29 cellular contexts compared by ENCODE assay signal in the genomic region with DNA sequence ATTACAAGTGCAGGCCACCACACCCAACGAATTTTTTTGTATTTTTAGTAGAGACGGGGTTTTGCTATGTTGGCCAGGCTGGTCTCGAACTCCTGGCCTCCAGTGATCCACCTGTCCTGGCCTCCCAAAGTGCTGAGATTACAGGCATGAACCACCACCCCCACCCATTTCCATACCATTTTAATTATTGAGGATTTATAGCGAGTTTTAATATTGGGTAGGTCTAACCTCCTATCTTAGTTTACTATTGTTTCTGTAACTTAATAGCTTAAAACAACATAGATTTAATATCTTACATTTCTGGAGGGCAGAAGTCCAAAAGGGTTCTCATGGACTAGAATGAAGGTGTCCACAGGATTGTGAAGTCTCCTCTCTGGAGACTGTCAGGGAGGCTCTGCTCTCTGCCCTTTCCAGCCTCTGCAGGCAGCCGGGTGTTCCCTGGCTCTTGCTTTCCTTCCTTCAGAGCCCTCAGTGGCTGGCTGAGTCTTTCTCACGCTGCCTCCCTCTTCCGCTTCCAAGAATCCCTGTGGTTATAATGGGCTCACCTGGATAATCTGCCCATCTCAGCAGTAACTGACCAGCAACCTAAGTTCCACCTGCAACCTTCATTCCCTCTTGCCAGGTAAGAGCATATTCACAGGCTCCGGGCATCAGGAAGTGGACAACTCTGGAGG. TPM values are rescaled to one million over a fixed set of nuclear protein-coding genes. Genes with fewer than 3 reads are reported as not detected.
A peak's percentile ranks its signal among the peaks of the same experiment; 100 is the strongest.
DNase-seq lines count a peak whose midpoint lies in the region; ATAC-seq, FAIRE-seq and TF ChIP-seq lines count a peak whose summit lies in the region.
"Had no signal": no experiment of that assay in that cellular context is flagged by ENCODE, and none has a peak within 500 bp of the region (broad histone marks: within the 10 kb centered on the region; RNA-seq: fewer than 3 reads in every experiment).

No MANE protein-coding gene starts in this region.

- CTCF ChIA-PET in GM10248 (lab: Yijun Ruan, JAX) = interaction anchor here (1.0 to 1.7 kb wide), 4 partner anchors 14 to 28 kb away, joined by 3 to 6 read pairs (median 5); partner anchors contain the start of gene BCAS4

- peak; percentile 67 for FAIRE-seq in HTR-8/SVneo (lab: Jason Lieb, UNC)
- FAIRE-seq: D721Med, GM12892 had no signal

- DNase-seq in HTR-8/SVneo (ENCODE audit: insufficient read length, low spot score) = no peak
- no peak for DNase-seq in SK-N-MC (ENCODE audit: low read depth, low spot score)
- DNase-seq in left lobe of liver (ENCODE audit: low spot score) = peak; percentile 11
- peak; percentile 25 for DNase-seq in upper lobe of right lung
- DNase-seq in GM10248 (ENCODE audit: extremely low spot score) = no peak
- DNase-seq in DMS53 (lab: John Stamatoyannopoulos, UW) = no peak
- DNase-seq: activated CD4-positive, alpha-beta T cell treated with anti-CD3 and anti-CD28 coated beads, Interleukin-2, amount 10 ng/mL, durations not matched to agents 24 days and 14 days; activated naive CD4-positive, alpha-beta T cell treated with anti-CD3 and anti-CD28 coated beads for 36 hours; activated T-cell treated with anti-CD3 and anti-CD28 coated beads, Interleukin-2, amount 50 U/mL, for 72 hours; CD4-positive, CD25-positive, alpha-beta regulatory T cell; GOT3; KBM-7; midbrain; naive thymus-derived CD4-positive, alpha-beta T cell; NCI-H1105; NCI-H2081 treated with DMSO at 0.1 percent for 48 hours; PC-3; retina; SHP77 treated with DMSO at 0.1 percent for 48 hours; stimulated activated CD4-positive, alpha-beta T cell treated with anti-CD3 and anti-CD28 coated beads, Interleukin-2, amount 100 ng/mL, for 24 hours; SW 1271; T-helper 9 cell; transverse colon had no signal

- POLR2A ChIA-PET in GM10248 (lab: Yijun Ruan, JAX) = no interaction called here

- TF ChIP-seq CTCF in upper lobe of right lung (IDR thresholded peaks at IDR 0.05) = no peak
- TF ChIP-seq CTCF in GM10248 (IDR thresholded peaks at IDR 0.05; ENCODE audit: control extremely low read depth, extremely low read depth, low read depth, missing control alignments) = no peak

- no peaks in the 10 kb centered on the region for H3K4me1 ChIP-seq in upper lobe of right lung
- H3K4me1 ChIP-seq: adrenal gland, transverse colon had no signal

- H3K4me3 ChIP-seq in SK-N-MC (no peak overlapping the region), upper lobe of right lung (no peak overlapping the region)
- H3K4me3 ChIP-seq: adrenal gland, smooth muscle cell, transverse colon had no signal

- no peaks in the 10 kb centered on the region for H3K36me3 ChIP-seq in SK-N-MC (ENCODE audit: insufficient read depth, low read length)
- H3K36me3 ChIP-seq in upper lobe of right lung = no peaks in the 10 kb centered on the region
- H3K36me3 ChIP-seq: adrenal gland, transverse colon had no signal

- no peaks in the 10 kb centered on the region for H3K27me3 ChIP-seq in upper lobe of right lung
- H3K27me3 ChIP-seq: adrenal gland had no signal

- no peak for ATAC-seq in left lobe of liver
- no peak for ATAC-seq in upper lobe of right lung
- no peak for ATAC-seq in GM21529 (IDR thresholded peaks at IDR 0.05; ENCODE audit: unreplicated experiment)
- ATAC-seq: activated T-cell treated with anti-CD3 and anti-CD28 coated beads, Interleukin-2, amount 50 U/mL, for 72 hours; naive thymus-derived CD4-positive, alpha-beta T cell; PC-3 had no signal

- H3K27ac ChIP-seq in SK-N-MC (peak overlapping the region; percentile 99), upper lobe of right lung (no peak overlapping the region)
- H3K27ac ChIP-seq: adrenal gland, transverse colon, VCaP had no signal

- H3K9ac ChIP-seq in SK-N-MC (ENCODE audit: insufficient read length) = peak overlapping the region; percentile 70

- H3K9me3 ChIP-seq in SK-N-MC (ENCODE audit: low read depth, low read length) (no peaks in the 10 kb centered on the region), upper lobe of right lung (no peaks in the 10 kb centered on the region)
- H3K9me3 ChIP-seq: adrenal gland, transverse colon had no signal

- intact Hi-C loops in upper lobe of right lung (cut with DNase I) = no loop called here

RNA-seq across cellular contexts. Expression of gene BCAS4, which starts 18.6 kb away (rescaled TPM):
- 0.83 TPM for total RNA-seq in left lobe of liver
- 4.3 TPM for total RNA-seq in upper lobe of right lung

RNA-seq across cellular contexts. Expression of gene PARD6B, which starts 44.9 kb away (rescaled TPM):
- total RNA-seq in left lobe of liver (10.9 TPM), upper lobe of right lung (43.2 TPM)

Comparison
In these comparisons a context has a peak if more than half of its experiments do, and no peak if none do; other contexts are left out.
1. DNase-seq: peak in left lobe of liver (single experiment) and upper lobe of right lung (single experiment); none in HTR-8/SVneo (single experiment), SK-N-MC (single experiment), GM10248 (single experiment) and DMS53 (single experiment).